Comparison of ENCODE assay signal across 10 cellular contexts in genomic region chr19:535017-535835, GRCh38. TPM values are rescaled to one million over a fixed set of nuclear protein-coding genes. Genes with fewer than 3 reads are reported as not detected.
DNase-seq lines count a peak whose midpoint lies in the region; ATAC-seq and TF ChIP-seq lines count a peak whose summit lies in the region.
"Had no signal": no experiment of that assay in that cellular context is flagged by ENCODE, and none has a peak within 500 bp of the region (broad histone marks: within the 10 kb centered on the region; RNA-seq: fewer than 3 reads in every experiment).

No MANE protein-coding gene starts in this region.

- no CpG with 5 or more reads among the region's 16 CpGs for WGBS in neuronal stem cell (ENCODE audit: extremely low coverage in 2 of 2, insufficient read length in 2 of 2, insufficient replicate concordance in 1 of 2), 2 donors

- H3K36me3 ChIP-seq in Caco-2 (ENCODE audit: control insufficient read depth, insufficient read depth, low read length) (peaks cover 1% of the 10 kb centered on the region; the same call in 1 of the 2 replicates), neuronal stem cell (replicated peaks in 1 of 2; ENCODE audit: control insufficient read depth in 2 of 2, insufficient read depth in 2 of 2, low read length in 2 of 2) (peaks cover 38 to 59% of the 10 kb centered on the region in 2 donors), Peyer's patch (peaks cover 0 to 43% (median 0%) of the 10 kb centered on the region in 3 donors)

- peak in 1 of 2 experiments; percentile 66 for DNase-seq in Caco-2
- DNase-seq in central memory CD8-positive, alpha-beta T cell (ENCODE audit: low spot score in 2 of 2): no peak
- no peak for DNase-seq in neuronal stem cell (ENCODE audit: low spot score)
- no peak for DNase-seq in NCI-H146 treated with DMSO at 0.1 percent for 48 hours (lab: John Stamatoyannopoulos, UW; ENCODE audit: unreplicated experiment)
- no peak for DNase-seq in Peyer's patch
- DNase-seq in Ammon's horn (ENCODE audit: low spot score): no peak
- DNase-seq: NCI-H146 had no signal

- peaks cover 16% of the 10 kb centered on the region for H3K4me1 ChIP-seq in Caco-2
- H3K4me1 ChIP-seq in neuronal stem cell (ENCODE audit: control insufficient read depth in 2 of 2, insufficient read depth in 1 of 2, low read depth in 1 of 2, low read length in 2 of 2): peaks cover 7 to 11% of the 10 kb centered on the region in 2 donors
- H3K4me1 ChIP-seq in Peyer's patch: peaks cover 4 to 22% (median 16%) of the 10 kb centered on the region in 4 donors

- no peak overlapping the region for H2BK120ac ChIP-seq in neuronal stem cell (ENCODE audit: low read depth, low read length)

- H3K9me3 Mint-ChIP-seq in Caco-2 (ENCODE audit: unreplicated experiment): no peaks in the 10 kb centered on the region
- no peaks in the 10 kb centered on the region for H3K9me3 Mint-ChIP-seq in central memory CD8-positive, alpha-beta T cell
- H3K9me3 Mint-ChIP-seq: neural crest cell had no signal

- H3K9me3 ChIP-seq in Caco-2 (no peaks in the 10 kb centered on the region), neuronal stem cell (replicated peaks in 1 of 2; ENCODE audit: control insufficient read depth in 2 of 2, insufficient read depth in 1 of 2, low read depth in 1 of 2, low read length in 2 of 2) (no peaks in the 10 kb centered on the region), Peyer's patch (no peaks in the 10 kb centered on the region)

- H3K4me3 Mint-ChIP-seq in Caco-2 (ENCODE audit: unreplicated experiment): peak overlapping the region; percentile 54
- peak overlapping the region; percentile 69 for H3K4me3 Mint-ChIP-seq in central memory CD8-positive, alpha-beta T cell
- H3K4me3 Mint-ChIP-seq: neural crest cell had no signal

- H2BK15ac ChIP-seq in neuronal stem cell (ENCODE audit: low read length): no peak overlapping the region

- POLR2A ChIA-PET in Caco-2 (lab: Charles Lee): no interaction called here

- no peak for TF ChIP-seq EP300 in Ishikawa (IDR thresholded peaks at IDR 0.05; ENCODE audit: borderline replicate concordance)

- TF ChIP-seq RAD21 in Ishikawa (IDR thresholded peaks at IDR 0.05; ENCODE audit: low read depth): no peak

- intact Hi-C loops in Caco-2 (cut with micrococcal nuclease; ENCODE audit: unreplicated experiment): no loop called here

- H3K27ac Mint-ChIP-seq in Caco-2 (ENCODE audit: unreplicated experiment): peak overlapping the region; percentile 57
- H3K27ac Mint-ChIP-seq in central memory CD8-positive, alpha-beta T cell (ENCODE audit: low read depth): peak overlapping the region; percentile 62

- TF ChIP-seq CTCF in Caco-2 (IDR thresholded peaks at IDR 0.05; ENCODE audit: insufficient read depth in 1 of 2, low read depth in 1 of 2, low read length in 1 of 2, severe bottlenecking in 1 of 2, unreplicated experiment in 1 of 2) (peak in 1 of 2 experiments; percentile 13), Peyer's patch (IDR thresholded peaks at IDR 0.05) (no peak)

- no peak overlapping the region for H4K8ac ChIP-seq in neuronal stem cell (ENCODE audit: low read depth, low read length)

- H3K79me1 ChIP-seq in neuronal stem cell (ENCODE audit: low read depth, low read length): peaks cover 49% of the 10 kb centered on the region

- H2AK5ac ChIP-seq in neuronal stem cell (ENCODE audit: low read depth, low read length): no peak overlapping the region

- no peaks in the 10 kb centered on the region for H3K4me1 Mint-ChIP-seq in Caco-2 (ENCODE audit: low read depth, unreplicated experiment)
- H3K4me1 Mint-ChIP-seq in central memory CD8-positive, alpha-beta T cell: peaks cover 19% of the 10 kb centered on the region

- no TSS peak for BruUV-seq in Caco-2 (replicated peaks; lab: Mats Ljungman, UMichigan)

- no peak overlapping the region for H2AFZ ChIP-seq in neuronal stem cell (ENCODE audit: low read length)

- H3K27ac ChIP-seq in neuronal stem cell (replicated peaks; ENCODE audit: low read length) (no peak overlapping the region), Peyer's patch (no peak overlapping the region)

- H3K4me3 ChIP-seq in Caco-2 (ENCODE audit: low read depth, low read length) (no peak overlapping the region), neuronal stem cell (ENCODE audit: low read length in 2 of 2) (no peak overlapping the region), Peyer's patch (no peak overlapping the region)

- H3K4ac ChIP-seq in neuronal stem cell (ENCODE audit: low read length): no peak overlapping the region

- peak overlapping the region; percentile 43 for H3K23ac ChIP-seq in neuronal stem cell (ENCODE audit: low read depth, low read length, poor library complexity)

- ATAC-seq in central memory CD8-positive, alpha-beta T cell (replicated peaks; ENCODE audit: extremely low read depth, poor library complexity, severe bottlenecking): no peak
- no peak for ATAC-seq in GM18519 (IDR thresholded peaks at IDR 0.05; ENCODE audit: low FRiP score, unreplicated experiment)

- H3K27me3 ChIP-seq in Caco-2 (replicated peaks; ENCODE audit: control insufficient read depth, insufficient read depth, low read length) (no peaks in the 10 kb centered on the region), neuronal stem cell (ENCODE audit: control insufficient read depth in 3 of 3, insufficient read depth in 3 of 3, low read depth in 1 of 3, low read length in 3 of 3) (no peaks in the 10 kb centered on the region), Peyer's patch (no peaks in the 10 kb centered on the region)

- no peak overlapping the region for H2BK12ac ChIP-seq in neuronal stem cell (ENCODE audit: low read length)

- no peak overlapping the region for H3K9ac ChIP-seq in neuronal stem cell (ENCODE audit: low read depth, low read length, poor library complexity)

- H3K14ac ChIP-seq in neuronal stem cell (ENCODE audit: low read length): no peak overlapping the region

- no peak overlapping the region for H3K4me2 ChIP-seq in neuronal stem cell (ENCODE audit: insufficient read depth, low read length, poor library complexity, severe bottlenecking)

- peaks cover 40% of the 10 kb centered on the region for H3K36me3 Mint-ChIP-seq in Caco-2 (ENCODE audit: insufficient read depth, unreplicated experiment)
- H3K36me3 Mint-ChIP-seq in central memory CD8-positive, alpha-beta T cell (ENCODE audit: insufficient read depth): peaks cover 14% of the 10 kb centered on the region

- CTCF ChIA-PET in Caco-2 (lab: Charles Lee): no interaction called here

- no peak overlapping the region for H3K18ac ChIP-seq in neuronal stem cell (ENCODE audit: low read length)

- H2BK5ac ChIP-seq in neuronal stem cell (ENCODE audit: low read length): no peak overlapping the region

- no peak overlapping the region for H4K91ac ChIP-seq in neuronal stem cell (ENCODE audit: low read depth, low read length, poor library complexity)

- no peaks in the 10 kb centered on the region for H3K27me3 Mint-ChIP-seq in Caco-2 (ENCODE audit: insufficient read depth, unreplicated experiment)
- H3K27me3 Mint-ChIP-seq in central memory CD8-positive, alpha-beta T cell: no peaks in the 10 kb centered on the region

- no peak for TF ChIP-seq POLR2A in Peyer's patch (IDR thresholded peaks at IDR 0.05)

TF ChIP-seq in Ishikawa, 13 proteins besides CTCF, POLR2A, EP300 and RAD21:
- TF ChIP-seq CREB1 (IDR thresholded peaks at IDR 0.05; ENCODE audit: low read depth) (no peak), NFIC (IDR thresholded peaks at IDR 0.05) (peak; percentile 39), YY1 (IDR thresholded peaks at IDR 0.05; ENCODE audit: low read depth) (no peak), TCF12 (IDR thresholded peaks at IDR 0.05; ENCODE audit: low read depth) (0 out of 2 replicates have a peak, but pooled peaks have one; percentile 30), USF1 (IDR thresholded peaks at IDR 0.05) (0 out of 2 replicates have a peak, but pooled peaks have one; percentile 30), MAX (IDR thresholded peaks at IDR 0.05) (peak; percentile 66)
TF ChIP-seq in Ishikawa: peak in this region for 4.

RNA-seq across cellular contexts. Expression of gene CDC34, which starts 3.7 kb away (rescaled TPM):
- total RNA-seq in Caco-2 (2022) (129 and 133 TPM in 2 replicates), Peyer's patch (10 to 100 TPM; 65.6 to 91.1 (median 75.2) TPM)
- 109 TPM for polyA plus RNA-seq in neuronal stem cell (2013, experiment 1 of 2)
- polyA plus RNA-seq in neuronal stem cell (2013, experiment 2 of 2): 105 TPM

RNA-seq across cellular contexts. Expression of gene GZMM, which starts 8.6 kb away (rescaled TPM):
- total RNA-seq in Caco-2 (2022): 0.35 TPM in 1 of 2 replicates, not detected in the other
- 0.04 TPM for polyA plus RNA-seq in neuronal stem cell (2013, experiment 1 of 2)
- 0.06 TPM for polyA plus RNA-seq in neuronal stem cell (2013, experiment 2 of 2)
- 1 to 10 TPM in 2 of 4 donors, not detected in 2; 2.8 to 4.0 TPM for total RNA-seq in Peyer's patch
- total RNA-seq: neural crest cell had no signal

RNA-seq across cellular contexts. Expression of gene TPGS1, which starts 27.9 kb away (rescaled TPM):
- total RNA-seq in Caco-2 (2022) (11.5 and 14.9 TPM in 2 replicates), Peyer's patch (10 to 100 TPM; 11.6 to 35.7 (median 24.2) TPM)
- polyA plus RNA-seq in neuronal stem cell (2013, experiment 1 of 2): 6.3 TPM
- 6.2 TPM for polyA plus RNA-seq in neuronal stem cell (2013, experiment 2 of 2)

RNA-seq across cellular contexts. Expression of gene BSG, which starts 37.2 kb away (rescaled TPM):
- total RNA-seq in Caco-2 (2022) (618 and 656 TPM in 2 replicates), Peyer's patch (100 to 1,000 TPM; 149 to 501 (median 469) TPM)
- 596 TPM for polyA plus RNA-seq in neuronal stem cell (2013, experiment 1 of 2)
- polyA plus RNA-seq in neuronal stem cell (2013, experiment 2 of 2): 585 TPM

RNA-seq across cellular contexts. Expression of gene MADCAM1, which starts 38.9 kb away (rescaled TPM):
- total RNA-seq in Caco-2 (2022) (0.73 and 1.3 TPM in 2 replicates), Peyer's patch (10 to 100 TPM in 1 of 4 donors, 1 to 10 TPM in 3; 1.4 to 25.6 (median 5.1) TPM)
- polyA plus RNA-seq in neuronal stem cell (2013, experiment 1 of 2): 0.89 TPM
- polyA plus RNA-seq in neuronal stem cell (2013, experiment 2 of 2): 0.91 TPM
